9 cellular contexts compared by ENCODE assay signal in the genomic region with DNA sequence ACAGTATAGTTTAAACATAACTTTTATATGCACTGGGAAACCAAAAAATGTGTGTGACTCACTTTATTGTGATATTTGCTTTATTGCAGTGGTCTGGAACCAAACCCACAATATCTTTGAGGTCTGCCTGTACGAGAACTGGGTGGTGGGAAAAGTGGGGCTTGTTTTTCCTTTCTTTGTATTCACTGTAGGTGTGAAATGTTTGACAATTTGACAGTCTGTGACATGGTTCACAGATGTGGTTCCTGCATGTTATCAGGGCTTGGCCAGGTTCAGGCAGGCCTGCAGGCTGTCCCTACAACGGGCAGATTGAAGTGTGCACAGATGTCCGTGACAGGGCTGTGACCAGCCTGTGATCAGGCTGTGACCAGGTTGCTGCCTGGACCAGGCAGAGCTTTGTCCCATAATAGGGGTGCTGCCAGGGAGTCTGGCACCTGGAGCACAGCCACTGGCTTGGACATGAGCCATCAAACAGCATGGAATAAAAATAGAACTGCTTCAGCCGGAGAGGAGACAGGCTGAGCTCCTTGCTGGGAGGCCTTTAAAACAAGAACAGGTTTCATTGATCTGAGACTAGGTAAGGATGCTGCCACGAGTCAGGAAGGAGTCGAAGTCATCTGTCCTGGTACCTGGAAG.
DNase-seq lines count a peak whose midpoint lies in the region; ATAC-seq and TF ChIP-seq lines count a peak whose summit lies in the region.
"Had no signal": no experiment of that assay in that cellular context is flagged by ENCODE, and none has a peak within 500 bp of the region (broad histone marks: within the 10 kb centered on the region; RNA-seq: fewer than 3 reads in every experiment).

No MANE protein-coding gene starts in this region.

- no peak for TF ChIP-seq CTCF in WTC11 (IDR thresholded peaks at IDR 0.05)
- TF ChIP-seq CTCF in endodermal cell (conservative IDR thresholded peaks at IDR 0.05), result no peak

- 88 to 92% methylated on average over 5 to 6 of the region's 6 CpGs for WGBS in endodermal cell (ENCODE audit: insufficient coverage in 1 of 2, insufficient read length in 1 of 2), 2 experiments

- no peak overlapping the region for H3K4me3 Mint-ChIP-seq in WTC11
- H3K4me3 Mint-ChIP-seq in endodermal cell, result no peak overlapping the region
- H3K4me3 Mint-ChIP-seq: naive B cell had no signal

- H3K9ac ChIP-seq in endodermal cell (ENCODE audit: extremely low read depth, low read length, poor library complexity, severe bottlenecking), result no peak overlapping the region

- CTCF ChIA-PET in WTC11 (lab: Charles Lee), result no interaction called here

- POLR2A ChIA-PET in WTC11 (lab: Charles Lee), result no interaction called here

- H3K9me3 Mint-ChIP-seq in WTC11 (peaks cover 15% of the 10 kb centered on the region), endodermal cell (peaks cover 18% of the 10 kb centered on the region)
- H3K9me3 Mint-ChIP-seq: naive B cell had no signal

- H3K4me3 ChIP-seq in endodermal cell (ENCODE audit: low read length), result no peak overlapping the region

- peaks cover 20% of the 10 kb centered on the region for H3K27me3 Mint-ChIP-seq in WTC11 (ENCODE audit: low read depth)
- peaks cover 6% of the 10 kb centered on the region for H3K27me3 Mint-ChIP-seq in endodermal cell (ENCODE audit: insufficient read depth)
- H3K27me3 Mint-ChIP-seq: naive B cell had no signal

- H3K27me3 ChIP-seq in endodermal cell (ENCODE audit: control insufficient read depth, insufficient read depth, low read length, poor library complexity, severe bottlenecking), result peaks cover 8% of the 10 kb centered on the region

- peak; percentile 45 for DNase-seq in DMS153 (lab: John Stamatoyannopoulos, UW)
- DNase-seq in NCI-H2171 (lab: John Stamatoyannopoulos, UW), result peak; percentile 67
- peak; percentile 77 for DNase-seq in astrocyte of the hippocampus (ENCODE audit: low read depth, low spot score)
- peak; percentile 57 for DNase-seq in mucosa of gallbladder (ENCODE audit: low spot score)
- DNase-seq in WTC11 (ENCODE audit: low spot score), result no peak
- no peak for DNase-seq in endodermal cell
- DNase-seq: naive B cell had no signal

- H3K4me1 ChIP-seq in endodermal cell (ENCODE audit: control insufficient read depth, insufficient read depth, low read length), result no peaks in the 10 kb centered on the region

- H3K36me3 Mint-ChIP-seq in WTC11 (peaks cover 7% of the 10 kb centered on the region), endodermal cell (ENCODE audit: low read depth) (peaks cover 2% of the 10 kb centered on the region)
- H3K36me3 Mint-ChIP-seq: naive B cell had no signal

- ATAC-seq in WTC11 (no peak), GM19467 (IDR thresholded peaks at IDR 0.05; ENCODE audit: unreplicated experiment) (no peak), GM19351 (IDR thresholded peaks at IDR 0.05; ENCODE audit: unreplicated experiment) (no peak)

- no peaks in the 10 kb centered on the region for H3K36me3 ChIP-seq in endodermal cell (ENCODE audit: control insufficient read depth, insufficient read depth, low read length)

- H3K27ac Mint-ChIP-seq in WTC11 (no peak overlapping the region), endodermal cell (no peak overlapping the region)

- H3K4me1 Mint-ChIP-seq in WTC11, result peaks cover 12% of the 10 kb centered on the region
- peaks cover 19% of the 10 kb centered on the region for H3K4me1 Mint-ChIP-seq in endodermal cell

- no peak overlapping the region for H3K27ac ChIP-seq in endodermal cell (ENCODE audit: low read depth, low read length)

- peaks cover 23% of the 10 kb centered on the region for H3K9me3 ChIP-seq in endodermal cell (ENCODE audit: control insufficient read depth, low read length)

TF ChIP-seq in WTC11, 78 proteins besides CTCF, POLR2A, EP300 and RAD21 (continues in another document):
- TF ChIP-seq, protein P1, sequence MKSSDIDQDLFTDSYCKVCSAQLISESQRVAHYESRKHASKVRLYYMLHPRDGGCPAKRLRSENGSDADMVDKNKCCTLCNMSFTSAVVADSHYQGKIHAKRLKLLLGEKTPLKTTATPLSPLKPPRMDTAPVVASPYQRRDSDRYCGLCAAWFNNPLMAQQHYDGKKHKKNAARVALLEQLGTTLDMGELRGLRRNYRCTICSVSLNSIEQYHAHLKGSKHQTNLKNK (CRISPR knock-in tag; IDR thresholded peaks at IDR 0.05), result no peak
- TF ChIP-seq USF1 (CRISPR knock-in tag; IDR thresholded peaks at IDR 0.05), result no peak
- no peak for TF ChIP-seq ZNF423 (CRISPR knock-in tag; IDR thresholded peaks at IDR 0.05)
- no peak for TF ChIP-seq NFATC4 (CRISPR knock-in tag; IDR thresholded peaks at IDR 0.05)
- TF ChIP-seq TEAD4 (CRISPR knock-in tag; IDR thresholded peaks at IDR 0.05), result no peak
- no peak for TF ChIP-seq PRDM15 (CRISPR knock-in tag; IDR thresholded peaks at IDR 0.05)
- no peak for TF ChIP-seq CBFB (CRISPR knock-in tag; IDR thresholded peaks at IDR 0.05; ENCODE audit: low read depth)
- TF ChIP-seq SP1 (CRISPR knock-in tag; conservative IDR thresholded peaks at IDR 0.05), result no peak
- TF ChIP-seq, protein P2, sequence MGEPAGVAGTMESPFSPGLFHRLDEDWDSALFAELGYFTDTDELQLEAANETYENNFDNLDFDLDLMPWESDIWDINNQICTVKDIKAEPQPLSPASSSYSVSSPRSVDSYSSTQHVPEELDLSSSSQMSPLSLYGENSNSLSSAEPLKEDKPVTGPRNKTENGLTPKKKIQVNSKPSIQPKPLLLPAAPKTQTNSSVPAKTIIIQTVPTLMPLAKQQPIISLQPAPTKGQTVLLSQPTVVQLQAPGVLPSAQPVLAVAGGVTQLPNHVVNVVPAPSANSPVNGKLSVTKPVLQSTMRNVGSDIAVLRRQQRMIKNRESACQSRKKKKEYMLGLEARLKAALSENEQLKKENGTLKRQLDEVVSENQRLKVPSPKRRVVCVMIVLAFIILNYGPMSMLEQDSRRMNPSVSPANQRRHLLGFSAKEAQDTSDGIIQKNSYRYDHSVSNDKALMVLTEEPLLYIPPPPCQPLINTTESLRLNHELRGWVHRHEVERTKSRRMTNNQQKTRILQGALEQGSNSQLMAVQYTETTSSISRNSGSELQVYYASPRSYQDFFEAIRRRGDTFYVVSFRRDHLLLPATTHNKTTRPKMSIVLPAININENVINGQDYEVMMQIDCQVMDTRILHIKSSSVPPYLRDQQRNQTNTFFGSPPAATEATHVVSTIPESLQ (CRISPR knock-in tag; IDR thresholded peaks at IDR 0.05), result no peak
- TF ChIP-seq ETV6 (CRISPR knock-in tag; IDR thresholded peaks at IDR 0.05), result no peak
- TF ChIP-seq PRRX2 (CRISPR knock-in tag; IDR thresholded peaks at IDR 0.05), result no peak

Comparison
In these comparisons a context has a peak if more than half of its experiments do, and no peak if none do; other contexts are left out.
1. DNase-seq: peak in DMS153 (single experiment), NCI-H2171 (single experiment), astrocyte of the hippocampus (single experiment) and mucosa of gallbladder (single experiment); none in WTC11 (single experiment) and endodermal cell (single experiment).